2 cellular contexts compared by ENCODE assay signal in the genomic region with DNA sequence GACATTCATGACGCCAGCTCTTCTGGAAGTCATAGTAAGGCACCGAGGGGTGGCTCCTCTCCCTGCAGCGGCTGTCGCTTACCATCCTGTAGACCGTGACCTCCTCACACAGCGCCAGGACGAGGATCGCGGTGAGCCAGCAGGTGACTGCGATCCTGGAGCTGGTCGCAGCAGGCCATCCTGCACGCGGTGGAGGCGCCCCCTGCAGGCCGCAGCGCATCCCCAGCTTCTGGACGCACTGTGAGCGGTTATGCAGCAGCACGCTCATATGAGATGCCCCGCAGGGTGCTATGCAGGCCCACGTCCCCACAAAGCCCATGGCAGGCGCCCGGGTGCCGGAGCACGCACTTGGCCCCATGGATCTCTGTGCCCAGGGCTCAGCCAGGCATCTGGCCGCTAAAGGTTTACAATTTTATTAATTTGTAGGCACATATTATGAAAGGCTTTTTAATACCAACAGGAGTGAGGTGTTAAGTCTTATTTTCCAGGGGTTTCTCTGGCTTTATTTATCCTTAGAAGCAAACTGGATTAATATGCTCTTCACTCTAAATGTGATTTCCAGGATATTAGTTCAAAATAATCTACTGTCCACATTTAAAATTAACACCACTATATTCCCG.
TF ChIP-seq lines count a peak whose summit lies in the region.

No MANE protein-coding gene starts in this region.

TF ChIP-seq in SK-N-SH, 30 proteins besides CTCF, POLR2A, EP300 and RAD21:
- TF ChIP-seq TCF12 (IDR thresholded peaks at IDR 0.05) (no peak), IRF3 (IDR thresholded peaks at IDR 0.05; ENCODE audit: low read depth, low read length) (no peak), RXRA (IDR thresholded peaks at IDR 0.05; ENCODE audit: borderline replicate concordance, low read depth) (no peak), JUND (IDR thresholded peaks at IDR 0.05) (no peak), SIN3A (IDR thresholded peaks at IDR 0.05; ENCODE audit: borderline replicate concordance, low read depth, low read length) (no peak), MAX (IDR thresholded peaks at IDR 0.05; ENCODE audit: low read depth) (no peak)

TF ChIP-seq in GM12878, 131 proteins besides CTCF, POLR2A, EP300 and RAD21:
- TF ChIP-seq CHD2 (IDR thresholded peaks at IDR 0.05; ENCODE audit: borderline replicate concordance, low read depth, low read length), result no peak
- TF ChIP-seq, protein P1, sequence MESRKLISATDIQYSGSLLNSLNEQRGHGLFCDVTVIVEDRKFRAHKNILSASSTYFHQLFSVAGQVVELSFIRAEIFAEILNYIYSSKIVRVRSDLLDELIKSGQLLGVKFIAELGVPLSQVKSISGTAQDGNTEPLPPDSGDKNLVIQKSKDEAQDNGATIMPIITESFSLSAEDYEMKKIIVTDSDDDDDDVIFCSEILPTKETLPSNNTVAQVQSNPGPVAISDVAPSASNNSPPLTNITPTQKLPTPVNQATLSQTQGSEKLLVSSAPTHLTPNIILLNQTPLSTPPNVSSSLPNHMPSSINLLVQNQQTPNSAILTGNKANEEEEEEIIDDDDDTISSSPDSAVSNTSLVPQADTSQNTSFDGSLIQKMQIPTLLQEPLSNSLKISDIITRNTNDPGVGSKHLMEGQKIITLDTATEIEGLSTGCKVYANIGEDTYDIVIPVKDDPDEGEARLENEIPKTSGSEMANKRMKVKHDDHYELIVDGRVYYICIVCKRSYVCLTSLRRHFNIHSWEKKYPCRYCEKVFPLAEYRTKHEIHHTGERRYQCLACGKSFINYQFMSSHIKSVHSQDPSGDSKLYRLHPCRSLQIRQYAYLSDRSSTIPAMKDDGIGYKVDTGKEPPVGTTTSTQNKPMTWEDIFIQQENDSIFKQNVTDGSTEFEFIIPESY (IDR thresholded peaks at IDR 0.05), result peak; percentile 63; the same call in 1 of the 2 replicates
TF ChIP-seq in GM12878: peak in this region for 1.
